34 cellular contexts compared by ENCODE assay signal in the genomic region with DNA sequence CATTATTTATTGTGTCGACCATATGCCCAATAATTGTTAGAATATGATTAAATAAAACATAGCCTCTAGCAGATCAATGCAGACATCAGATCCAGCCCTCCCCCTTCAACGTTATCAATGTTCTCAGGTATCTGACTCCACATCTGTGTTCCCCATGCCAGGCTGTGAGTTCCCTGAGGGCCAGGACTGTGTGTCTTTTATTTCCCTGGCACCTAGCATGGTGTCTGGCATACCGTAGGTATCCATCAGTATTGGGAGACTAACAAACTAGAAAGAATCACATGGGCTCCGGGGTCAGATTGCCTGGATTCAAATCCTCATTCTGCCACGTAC.
"Had no signal": no experiment of that assay in that cellular context is flagged by ENCODE, and none has a peak within 500 bp of the region (broad histone marks: within the 10 kb centered on the region; RNA-seq: fewer than 3 reads in every experiment).

No MANE protein-coding gene starts in this region.

- H3K9ac ChIP-seq: KMS-11 had no signal

- H3K36me3 ChIP-seq: MG63 had no signal

- H3K4me3 ChIP-seq: MG63 had no signal

- DNase-seq: Karpas-422, Kasumi-1, MG63, MM.1S, MV-4-11, NCI-H1048, NCI-H1092, NCI-H1092 treated with DMSO at 0.1 percent for 48 hours, NCI-H1105, NCI-H1105 treated with DMSO at 0.1 percent for 48 hours, NCI-H1417, NCI-H1417 treated with DMSO at 0.1 percent for 48 hours, NCI-H1436, NCI-H1436 treated with DMSO at 0.1 percent for 48 hours, NCI-H146, NCI-H1694, NCI-H1694 treated with DMSO at 0.1 percent for 48 hours, NCI-H187, NCI-H187 treated with DMSO at 0.1 percent for 48 hours, NCI-H1930, NCI-H2029, NCI-H2029 treated with DMSO at 0.1 percent for 48 hours, NCI-H2081, NCI-H2081 treated with DMSO at 0.1 percent for 48 hours, NCI-H2107, NCI-H2171, NCI-H2171 treated with DMSO at 0.1 percent for 48 hours, NCI-H2227 treated with DMSO at 0.1 percent for 48 hours, NCI-H226, NCI-H345, NCI-H446, NCI-H446 treated with DMSO at 0.1 percent for 48 hours, NCI-H510A had no signal

- H3K4me2 ChIP-seq: KMS-11 had no signal

- H3K9me3 ChIP-seq: MG63 had no signal

- H3K27ac ChIP-seq: KMS-11 had no signal
